ENCODE assay signal across 1 cellular context in the genomic region with DNA sequence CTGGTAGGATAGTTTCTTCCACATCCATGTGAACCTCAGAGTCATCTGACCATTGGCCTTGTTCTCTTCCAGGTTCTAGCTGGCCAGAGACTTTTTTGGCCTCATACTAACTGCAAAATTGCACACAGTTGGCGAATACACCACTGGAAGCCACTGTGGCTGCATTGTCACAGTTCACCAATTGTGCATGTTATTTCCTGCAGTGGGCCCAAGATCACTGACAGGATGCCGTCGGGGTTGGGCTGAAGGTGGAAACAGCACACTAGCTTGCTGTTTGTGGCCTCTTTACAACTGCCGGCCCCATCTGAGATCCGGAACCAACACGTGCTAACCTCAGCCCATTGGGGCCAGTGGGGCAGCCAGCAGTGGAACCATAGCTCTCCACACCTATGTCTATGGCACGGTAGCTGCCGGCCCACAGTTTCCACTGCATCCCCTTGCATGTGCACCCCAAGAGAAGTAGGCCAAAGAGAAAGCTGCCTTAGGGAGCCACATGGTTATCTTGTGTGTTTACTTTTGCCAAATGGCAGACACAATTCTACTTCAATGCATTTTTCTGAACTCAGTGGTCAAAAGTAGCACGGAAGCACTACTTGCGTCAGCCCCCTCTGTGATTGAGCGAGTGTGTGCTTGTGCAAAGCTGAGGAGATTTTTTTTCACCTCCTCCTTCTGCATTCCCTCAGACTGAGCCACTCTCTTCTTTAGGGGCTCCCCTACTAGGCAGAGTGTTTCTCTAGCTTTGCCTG.
TF ChIP-seq lines count a peak whose summit lies in the region.

No MANE protein-coding gene starts in this region.

TF ChIP-seq in GM12878, 131 proteins besides CTCF, POLR2A, EP300 and RAD21 (continued from another document and continues in another):
- TF ChIP-seq, protein P1, sequence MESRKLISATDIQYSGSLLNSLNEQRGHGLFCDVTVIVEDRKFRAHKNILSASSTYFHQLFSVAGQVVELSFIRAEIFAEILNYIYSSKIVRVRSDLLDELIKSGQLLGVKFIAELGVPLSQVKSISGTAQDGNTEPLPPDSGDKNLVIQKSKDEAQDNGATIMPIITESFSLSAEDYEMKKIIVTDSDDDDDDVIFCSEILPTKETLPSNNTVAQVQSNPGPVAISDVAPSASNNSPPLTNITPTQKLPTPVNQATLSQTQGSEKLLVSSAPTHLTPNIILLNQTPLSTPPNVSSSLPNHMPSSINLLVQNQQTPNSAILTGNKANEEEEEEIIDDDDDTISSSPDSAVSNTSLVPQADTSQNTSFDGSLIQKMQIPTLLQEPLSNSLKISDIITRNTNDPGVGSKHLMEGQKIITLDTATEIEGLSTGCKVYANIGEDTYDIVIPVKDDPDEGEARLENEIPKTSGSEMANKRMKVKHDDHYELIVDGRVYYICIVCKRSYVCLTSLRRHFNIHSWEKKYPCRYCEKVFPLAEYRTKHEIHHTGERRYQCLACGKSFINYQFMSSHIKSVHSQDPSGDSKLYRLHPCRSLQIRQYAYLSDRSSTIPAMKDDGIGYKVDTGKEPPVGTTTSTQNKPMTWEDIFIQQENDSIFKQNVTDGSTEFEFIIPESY (IDR thresholded peaks at IDR 0.05): 0 out of 2 replicates have a peak, but pooled peaks have one; percentile 16
- TF ChIP-seq, protein P2, sequence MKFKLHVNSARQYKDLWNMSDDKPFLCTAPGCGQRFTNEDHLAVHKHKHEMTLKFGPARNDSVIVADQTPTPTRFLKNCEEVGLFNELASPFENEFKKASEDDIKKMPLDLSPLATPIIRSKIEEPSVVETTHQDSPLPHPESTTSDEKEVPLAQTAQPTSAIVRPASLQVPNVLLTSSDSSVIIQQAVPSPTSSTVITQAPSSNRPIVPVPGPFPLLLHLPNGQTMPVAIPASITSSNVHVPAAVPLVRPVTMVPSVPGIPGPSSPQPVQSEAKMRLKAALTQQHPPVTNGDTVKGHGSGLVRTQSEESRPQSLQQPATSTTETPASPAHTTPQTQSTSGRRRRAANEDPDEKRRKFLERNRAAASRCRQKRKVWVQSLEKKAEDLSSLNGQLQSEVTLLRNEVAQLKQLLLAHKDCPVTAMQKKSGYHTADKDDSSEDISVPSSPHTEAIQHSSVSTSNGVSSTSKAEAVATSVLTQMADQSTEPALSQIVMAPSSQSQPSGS (IDR thresholded peaks at IDR 0.05; ENCODE audit: low read length): no peak
- TF ChIP-seq KDM1A (IDR thresholded peaks at IDR 0.05; ENCODE audit: borderline replicate concordance) (no peak), SP1 (IDR thresholded peaks at IDR 0.05; ENCODE audit: low read depth, low read length) (peak; percentile 22), SUPT20H (IDR thresholded peaks at IDR 0.05; ENCODE audit: borderline replicate concordance, control insufficient read depth, low read depth, low read length) (no peak), SIX5 (IDR thresholded peaks at IDR 0.05; ENCODE audit: low read depth, low read length, severe bottlenecking) (no peak), MYB (IDR thresholded peaks at IDR 0.05; ENCODE audit: borderline replicate concordance, low read depth, low read length) (no peak), POU2F2 (IDR thresholded peaks at IDR 0.05; ENCODE audit: borderline replicate concordance, low read depth, low read length) (no peak; the same call in 2 of the 3 replicates), SREBF1 (IDR thresholded peaks at IDR 0.05; ENCODE audit: low read length) (0 out of 2 replicates have a peak, but pooled peaks have one; percentile 36), CBFB (IDR thresholded peaks at IDR 0.05; ENCODE audit: low read depth) (peak; percentile 56), MXI1 (IDR thresholded peaks at IDR 0.05; ENCODE audit: low read depth, low read length) (peak; percentile 65; the same call in 1 of the 2 replicates), ZNF24 (IDR thresholded peaks at IDR 0.05) (no peak; the same call in 1 of the 2 replicates), EZH2 (IDR thresholded peaks at IDR 0.05; ENCODE audit: borderline replicate concordance, control insufficient read depth, low read depth, low read length) (no peak), RCOR1 (conservative IDR thresholded peaks at IDR 0.05; ENCODE audit: low read depth, low read length) (no peak), POLR2AphosphoS2 (IDR thresholded peaks at IDR 0.05; ENCODE audit: low read depth, low read length) (0 out of 2 replicates have a peak, but pooled peaks have one; percentile 32), NFXL1 (IDR thresholded peaks at IDR 0.05; ENCODE audit: borderline replicate concordance) (no peak), BRCA1 (IDR thresholded peaks at IDR 0.05; ENCODE audit: low read depth, low read length) (no peak), NFIC (IDR thresholded peaks at IDR 0.05; ENCODE audit: low read depth, low read length) (no peak), MYC (IDR thresholded peaks at IDR 0.05; ENCODE audit: insufficient read depth, insufficient read length, insufficient replicate concordance, low read length, severe bottlenecking) (peak; percentile 81), MEF2A (IDR thresholded peaks at IDR 0.05; ENCODE audit: insufficient read depth, low read depth, low read length) (no peak), SRF (IDR thresholded peaks at IDR 0.05; ENCODE audit: low read depth in 2 of 2, low read length in 2 of 2) (no peak), RUNX3 (IDR thresholded peaks at IDR 0.05; ENCODE audit: low read length) (no peak), NR2F1 (conservative IDR thresholded peaks at IDR 0.05) (peak; percentile 83), MTA3 (IDR thresholded peaks at IDR 0.05; ENCODE audit: borderline replicate concordance, low read length) (no peak), KAT2A (conservative IDR thresholded peaks at IDR 0.05; ENCODE audit: control insufficient read depth, low read depth, low read length) (no peak), BCL11A (IDR thresholded peaks at IDR 0.05; ENCODE audit: low read depth, low read length) (no peak; the same call in 1 of the 2 replicates)
- TF ChIP-seq, protein P3, sequence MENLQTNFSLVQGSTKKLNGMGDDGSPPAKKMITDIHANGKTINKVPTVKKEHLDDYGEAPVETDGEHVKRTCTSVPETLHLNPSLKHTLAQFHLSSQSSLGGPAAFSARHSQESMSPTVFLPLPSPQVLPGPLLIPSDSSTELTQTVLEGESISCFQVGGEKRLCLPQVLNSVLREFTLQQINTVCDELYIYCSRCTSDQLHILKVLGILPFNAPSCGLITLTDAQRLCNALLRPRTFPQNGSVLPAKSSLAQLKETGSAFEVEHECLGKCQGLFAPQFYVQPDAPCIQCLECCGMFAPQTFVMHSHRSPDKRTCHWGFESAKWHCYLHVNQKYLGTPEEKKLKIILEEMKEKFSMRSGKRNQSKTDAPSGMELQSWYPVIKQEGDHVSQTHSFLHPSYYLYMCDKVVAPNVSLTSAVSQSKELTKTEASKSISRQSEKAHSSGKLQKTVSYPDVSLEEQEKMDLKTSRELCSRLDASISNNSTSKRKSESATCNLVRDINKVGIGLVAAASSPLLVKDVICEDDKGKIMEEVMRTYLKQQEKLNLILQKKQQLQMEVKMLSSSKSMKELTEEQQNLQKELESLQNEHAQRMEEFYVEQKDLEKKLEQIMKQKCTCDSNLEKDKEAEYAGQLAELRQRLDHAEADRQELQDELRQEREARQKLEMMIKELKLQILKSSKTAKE (IDR thresholded peaks at IDR 0.05; ENCODE audit: low read depth, poor library complexity, severe bottlenecking): no peak
- TF ChIP-seq, protein P4, sequence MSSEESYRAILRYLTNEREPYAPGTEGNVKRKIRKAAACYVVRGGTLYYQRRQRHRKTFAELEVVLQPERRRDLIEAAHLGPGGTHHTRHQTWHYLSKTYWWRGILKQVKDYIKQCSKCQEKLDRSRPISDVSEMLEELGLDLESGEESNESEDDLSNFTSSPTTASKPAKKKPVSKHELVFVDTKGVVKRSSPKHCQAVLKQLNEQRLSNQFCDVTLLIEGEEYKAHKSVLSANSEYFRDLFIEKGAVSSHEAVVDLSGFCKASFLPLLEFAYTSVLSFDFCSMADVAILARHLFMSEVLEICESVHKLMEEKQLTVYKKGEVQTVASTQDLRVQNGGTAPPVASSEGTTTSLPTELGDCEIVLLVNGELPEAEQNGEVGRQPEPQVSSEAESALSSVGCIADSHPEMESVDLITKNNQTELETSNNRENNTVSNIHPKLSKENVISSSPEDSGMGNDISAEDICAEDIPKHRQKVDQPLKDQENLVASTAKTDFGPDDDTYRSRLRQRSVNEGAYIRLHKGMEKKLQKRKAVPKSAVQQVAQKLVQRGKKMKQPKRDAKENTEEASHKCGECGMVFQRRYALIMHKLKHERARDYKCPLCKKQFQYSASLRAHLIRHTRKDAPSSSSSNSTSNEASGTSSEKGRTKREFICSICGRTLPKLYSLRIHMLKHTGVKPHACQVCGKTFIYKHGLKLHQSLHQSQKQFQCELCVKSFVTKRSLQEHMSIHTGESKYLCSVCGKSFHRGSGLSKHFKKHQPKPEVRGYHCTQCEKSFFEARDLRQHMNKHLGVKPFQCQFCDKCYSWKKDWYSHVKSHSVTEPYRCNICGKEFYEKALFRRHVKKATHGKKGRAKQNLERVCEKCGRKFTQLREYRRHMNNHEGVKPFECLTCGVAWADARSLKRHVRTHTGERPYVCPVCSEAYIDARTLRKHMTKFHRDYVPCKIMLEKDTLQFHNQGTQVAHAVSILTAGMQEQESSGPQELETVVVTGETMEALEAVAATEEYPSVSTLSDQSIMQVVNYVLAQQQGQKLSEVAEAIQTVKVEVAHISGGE (CRISPR knock-in tag; IDR thresholded peaks at IDR 0.05): no peak
- TF ChIP-seq, protein P5, sequence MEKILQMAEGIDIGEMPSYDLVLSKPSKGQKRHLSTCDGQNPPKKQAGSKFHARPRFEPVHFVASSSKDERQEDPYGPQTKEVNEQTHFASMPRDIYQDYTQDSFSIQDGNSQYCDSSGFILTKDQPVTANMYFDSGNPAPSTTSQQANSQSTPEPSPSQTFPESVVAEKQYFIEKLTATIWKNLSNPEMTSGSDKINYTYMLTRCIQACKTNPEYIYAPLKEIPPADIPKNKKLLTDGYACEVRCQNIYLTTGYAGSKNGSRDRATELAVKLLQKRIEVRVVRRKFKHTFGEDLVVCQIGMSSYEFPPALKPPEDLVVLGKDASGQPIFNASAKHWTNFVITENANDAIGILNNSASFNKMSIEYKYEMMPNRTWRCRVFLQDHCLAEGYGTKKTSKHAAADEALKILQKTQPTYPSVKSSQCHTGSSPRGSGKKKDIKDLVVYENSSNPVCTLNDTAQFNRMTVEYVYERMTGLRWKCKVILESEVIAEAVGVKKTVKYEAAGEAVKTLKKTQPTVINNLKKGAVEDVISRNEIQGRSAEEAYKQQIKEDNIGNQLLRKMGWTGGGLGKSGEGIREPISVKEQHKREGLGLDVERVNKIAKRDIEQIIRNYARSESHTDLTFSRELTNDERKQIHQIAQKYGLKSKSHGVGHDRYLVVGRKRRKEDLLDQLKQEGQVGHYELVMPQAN (conservative IDR thresholded peaks at IDR 0.05): no peak; the same call in 1 of the 2 replicates
- TF ChIP-seq, protein P6, sequence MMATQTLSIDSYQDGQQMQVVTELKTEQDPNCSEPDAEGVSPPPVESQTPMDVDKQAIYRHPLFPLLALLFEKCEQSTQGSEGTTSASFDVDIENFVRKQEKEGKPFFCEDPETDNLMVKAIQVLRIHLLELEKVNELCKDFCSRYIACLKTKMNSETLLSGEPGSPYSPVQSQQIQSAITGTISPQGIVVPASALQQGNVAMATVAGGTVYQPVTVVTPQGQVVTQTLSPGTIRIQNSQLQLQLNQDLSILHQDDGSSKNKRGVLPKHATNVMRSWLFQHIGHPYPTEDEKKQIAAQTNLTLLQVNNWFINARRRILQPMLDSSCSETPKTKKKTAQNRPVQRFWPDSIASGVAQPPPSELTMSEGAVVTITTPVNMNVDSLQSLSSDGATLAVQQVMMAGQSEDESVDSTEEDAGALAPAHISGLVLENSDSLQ (IDR thresholded peaks at IDR 0.05): peak; percentile 34; the same call in 1 of the 2 replicates
- TF ChIP-seq, protein P7, sequence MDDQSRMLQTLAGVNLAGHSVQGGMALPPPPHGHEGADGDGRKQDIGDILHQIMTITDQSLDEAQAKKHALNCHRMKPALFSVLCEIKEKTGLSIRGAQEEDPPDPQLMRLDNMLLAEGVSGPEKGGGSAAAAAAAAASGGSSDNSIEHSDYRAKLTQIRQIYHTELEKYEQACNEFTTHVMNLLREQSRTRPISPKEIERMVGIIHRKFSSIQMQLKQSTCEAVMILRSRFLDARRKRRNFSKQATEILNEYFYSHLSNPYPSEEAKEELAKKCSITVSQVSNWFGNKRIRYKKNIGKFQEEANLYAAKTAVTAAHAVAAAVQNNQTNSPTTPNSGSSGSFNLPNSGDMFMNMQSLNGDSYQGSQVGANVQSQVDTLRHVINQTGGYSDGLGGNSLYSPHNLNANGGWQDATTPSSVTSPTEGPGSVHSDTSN (IDR thresholded peaks at IDR 0.05; ENCODE audit: insufficient replicate concordance, low read depth, low read length): no peak
- TF ChIP-seq, protein P8, sequence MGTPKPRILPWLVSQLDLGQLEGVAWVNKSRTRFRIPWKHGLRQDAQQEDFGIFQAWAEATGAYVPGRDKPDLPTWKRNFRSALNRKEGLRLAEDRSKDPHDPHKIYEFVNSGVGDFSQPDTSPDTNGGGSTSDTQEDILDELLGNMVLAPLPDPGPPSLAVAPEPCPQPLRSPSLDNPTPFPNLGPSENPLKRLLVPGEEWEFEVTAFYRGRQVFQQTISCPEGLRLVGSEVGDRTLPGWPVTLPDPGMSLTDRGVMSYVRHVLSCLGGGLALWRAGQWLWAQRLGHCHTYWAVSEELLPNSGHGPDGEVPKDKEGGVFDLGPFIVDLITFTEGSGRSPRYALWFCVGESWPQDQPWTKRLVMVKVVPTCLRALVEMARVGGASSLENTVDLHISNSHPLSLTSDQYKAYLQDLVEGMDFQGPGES (IDR thresholded peaks at IDR 0.05): no peak
- TF ChIP-seq, protein P9, sequence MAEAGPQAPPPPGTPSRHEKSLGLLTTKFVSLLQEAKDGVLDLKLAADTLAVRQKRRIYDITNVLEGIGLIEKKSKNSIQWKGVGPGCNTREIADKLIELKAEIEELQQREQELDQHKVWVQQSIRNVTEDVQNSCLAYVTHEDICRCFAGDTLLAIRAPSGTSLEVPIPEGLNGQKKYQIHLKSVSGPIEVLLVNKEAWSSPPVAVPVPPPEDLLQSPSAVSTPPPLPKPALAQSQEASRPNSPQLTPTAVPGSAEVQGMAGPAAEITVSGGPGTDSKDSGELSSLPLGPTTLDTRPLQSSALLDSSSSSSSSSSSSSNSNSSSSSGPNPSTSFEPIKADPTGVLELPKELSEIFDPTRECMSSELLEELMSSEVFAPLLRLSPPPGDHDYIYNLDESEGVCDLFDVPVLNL (IDR thresholded peaks at IDR 0.05; ENCODE audit: low read depth, low read length): no peak
- TF ChIP-seq, protein P10, sequence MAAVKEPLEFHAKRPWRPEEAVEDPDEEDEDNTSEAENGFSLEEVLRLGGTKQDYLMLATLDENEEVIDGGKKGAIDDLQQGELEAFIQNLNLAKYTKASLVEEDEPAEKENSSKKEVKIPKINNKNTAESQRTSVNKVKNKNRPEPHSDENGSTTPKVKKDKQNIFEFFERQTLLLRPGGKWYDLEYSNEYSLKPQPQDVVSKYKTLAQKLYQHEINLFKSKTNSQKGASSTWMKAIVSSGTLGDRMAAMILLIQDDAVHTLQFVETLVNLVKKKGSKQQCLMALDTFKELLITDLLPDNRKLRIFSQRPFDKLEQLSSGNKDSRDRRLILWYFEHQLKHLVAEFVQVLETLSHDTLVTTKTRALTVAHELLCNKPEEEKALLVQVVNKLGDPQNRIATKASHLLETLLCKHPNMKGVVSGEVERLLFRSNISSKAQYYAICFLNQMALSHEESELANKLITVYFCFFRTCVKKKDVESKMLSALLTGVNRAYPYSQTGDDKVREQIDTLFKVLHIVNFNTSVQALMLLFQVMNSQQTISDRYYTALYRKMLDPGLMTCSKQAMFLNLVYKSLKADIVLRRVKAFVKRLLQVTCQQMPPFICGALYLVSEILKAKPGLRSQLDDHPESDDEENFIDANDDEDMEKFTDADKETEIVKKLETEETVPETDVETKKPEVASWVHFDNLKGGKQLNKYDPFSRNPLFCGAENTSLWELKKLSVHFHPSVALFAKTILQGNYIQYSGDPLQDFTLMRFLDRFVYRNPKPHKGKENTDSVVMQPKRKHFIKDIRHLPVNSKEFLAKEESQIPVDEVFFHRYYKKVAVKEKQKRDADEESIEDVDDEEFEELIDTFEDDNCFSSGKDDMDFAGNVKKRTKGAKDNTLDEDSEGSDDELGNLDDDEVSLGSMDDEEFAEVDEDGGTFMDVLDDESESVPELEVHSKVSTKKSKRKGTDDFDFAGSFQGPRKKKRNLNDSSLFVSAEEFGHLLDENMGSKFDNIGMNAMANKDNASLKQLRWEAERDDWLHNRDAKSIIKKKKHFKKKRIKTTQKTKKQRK (IDR thresholded peaks at IDR 0.05; ENCODE audit: low read depth, low read length): no peak
